ENCODE assay signal across 1 cellular context in genomic region chr14:50532502-50533313, GRCh38.
TF ChIP-seq lines count a peak whose summit lies in the region.

MAP4K5 (minus strand) TSS chr14:50532569; CDS start chr14:50532049, 520 bp downstream.

TF ChIP-seq in HepG2, 621 proteins besides CTCF, POLR2A, EP300 and RAD21 (continued from another document and continues in another):
- 0 out of 2 replicates have a peak, but pooled peaks have one; percentile 17 for TF ChIP-seq PRDM10 (CRISPR knock-in tag; IDR thresholded peaks at IDR 0.05; ENCODE audit: low read depth)
- TF ChIP-seq ZNF749 (CRISPR knock-in tag; IDR thresholded peaks at IDR 0.05; ENCODE audit: borderline replicate concordance), result no peak
- no peak for TF ChIP-seq ZNF460 (CRISPR knock-in tag; IDR thresholded peaks at IDR 0.05; ENCODE audit: borderline replicate concordance)
- TF ChIP-seq LBX2 (CRISPR knock-in tag; IDR thresholded peaks at IDR 0.05; ENCODE audit: borderline replicate concordance), result no peak
- no peak for TF ChIP-seq NFIC (IDR thresholded peaks at IDR 0.05; ENCODE audit: low read length)
- no peak for TF ChIP-seq ZNF260 (CRISPR knock-in tag; IDR thresholded peaks at IDR 0.05; ENCODE audit: borderline replicate concordance, low read depth)
- no peak for TF ChIP-seq IRF1 (CRISPR knock-in tag; IDR thresholded peaks at IDR 0.05; ENCODE audit: low read depth)
- no peak for TF ChIP-seq RFX1 (IDR thresholded peaks at IDR 0.05)
- TF ChIP-seq ATF7 (IDR thresholded peaks at IDR 0.05), result no peak
- TF ChIP-seq ATF7 (CRISPR knock-in tag; IDR thresholded peaks at IDR 0.05), result 0 out of 2 replicates have a peak, but pooled peaks have one; percentile 20
- TF ChIP-seq SRY (CRISPR knock-in tag; IDR thresholded peaks at IDR 0.05), result no peak
- no peak for TF ChIP-seq JARID2 (CRISPR knock-in tag; IDR thresholded peaks at IDR 0.05; ENCODE audit: insufficient replicate concordance)
- TF ChIP-seq ZNF639 (CRISPR knock-in tag; conservative IDR thresholded peaks at IDR 0.05), result peak; percentile 30; the same call in 1 of the 2 replicates
- no peak for TF ChIP-seq ZMAT3 (CRISPR knock-in tag; conservative IDR thresholded peaks at IDR 0.05)
- peak; percentile 75 for TF ChIP-seq ATF7-NPFF (CRISPR knock-in tag; IDR thresholded peaks at IDR 0.05; ENCODE audit: low read depth)
- no peak for TF ChIP-seq ZBTB40 (IDR thresholded peaks at IDR 0.05)
- no peak; the same call in 1 of the 2 replicates for TF ChIP-seq ZBTB40 (CRISPR knock-in tag; IDR thresholded peaks at IDR 0.05)
- no peak for TF ChIP-seq NAIF1 (CRISPR knock-in tag; IDR thresholded peaks at IDR 0.05; ENCODE audit: borderline replicate concordance)
- TF ChIP-seq NFE2L2 (IDR thresholded peaks at IDR 0.05; ENCODE audit: low read length), result no peak
- no peak for TF ChIP-seq ZBTB49 (CRISPR knock-in tag; IDR thresholded peaks at IDR 0.05; ENCODE audit: borderline replicate concordance)
- no peak for TF ChIP-seq TSC22D2 (CRISPR knock-in tag; IDR thresholded peaks at IDR 0.05; ENCODE audit: borderline replicate concordance)
- peak; percentile 19; the same call in 1 of the 2 replicates for TF ChIP-seq ZHX1 (CRISPR knock-in tag; IDR thresholded peaks at IDR 0.05; ENCODE audit: low read depth)
- no peak; the same call in 1 of the 2 replicates for TF ChIP-seq ZNF572 (CRISPR knock-in tag; IDR thresholded peaks at IDR 0.05)
- 0 out of 2 replicates have a peak, but pooled peaks have one; percentile 29 for TF ChIP-seq ZNF841 (CRISPR knock-in tag; IDR thresholded peaks at IDR 0.05; ENCODE audit: borderline replicate concordance)
- no peak for TF ChIP-seq ZNF567 (CRISPR knock-in tag; IDR thresholded peaks at IDR 0.05; ENCODE audit: borderline replicate concordance)
- TF ChIP-seq FOXK1 (CRISPR knock-in tag; IDR thresholded peaks at IDR 0.05; ENCODE audit: borderline replicate concordance, low read depth), result peak; percentile 77; the same call in 1 of the 2 replicates
- peak; percentile 71; the same call in 1 of the 2 replicates for TF ChIP-seq TARDBP (CRISPR knock-in tag; IDR thresholded peaks at IDR 0.05)
- TF ChIP-seq AFF4 (CRISPR knock-in tag; IDR thresholded peaks at IDR 0.05), result no peak
- TF ChIP-seq CC2D1A (CRISPR knock-in tag; IDR thresholded peaks at IDR 0.05), result no peak
